8 cellular contexts compared by ENCODE assay signal in the genomic region with DNA sequence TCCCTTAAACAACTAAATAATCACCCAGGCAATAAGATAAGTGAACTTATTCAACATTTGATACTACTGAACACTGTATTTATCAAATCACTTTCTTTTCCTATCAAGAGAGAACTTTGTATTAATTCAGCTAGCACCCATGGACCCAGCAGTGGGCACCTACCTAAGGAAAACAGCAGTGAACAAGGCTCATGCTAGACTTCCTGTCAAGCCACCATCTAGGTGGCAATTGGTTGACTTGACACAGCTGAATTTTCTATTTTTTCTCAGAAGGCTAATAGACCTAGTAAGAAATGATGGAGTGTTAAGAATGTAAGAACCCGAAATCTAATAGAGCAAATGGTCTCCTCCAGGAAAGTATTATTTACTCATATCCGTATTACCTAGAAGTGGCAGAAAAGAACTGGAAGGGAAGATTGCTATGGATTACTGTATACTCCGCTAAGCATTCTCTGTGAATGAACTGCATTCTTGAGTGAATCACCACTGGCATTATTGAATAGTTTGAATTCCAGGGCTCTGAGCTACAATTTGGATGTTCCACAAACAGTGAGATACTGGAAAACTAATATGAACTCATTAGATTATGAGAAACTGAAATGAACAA.
DNase-seq lines count a peak whose midpoint lies in the region; ATAC-seq and TF ChIP-seq lines count a peak whose summit lies in the region.
"Had no signal": no experiment of that assay in that cellular context is flagged by ENCODE, and none has a peak within 500 bp of the region (broad histone marks: within the 10 kb centered on the region; RNA-seq: fewer than 3 reads in every experiment).

No MANE protein-coding gene starts in this region.

- H3K9me2 ChIP-seq in hepatocyte (replicated peaks; ENCODE audit: insufficient read depth) = no peaks in the 10 kb centered on the region

- H3K27ac ChIP-seq in ascending aorta (peak overlapping the region; percentile 54 to 68), hepatocyte (peak overlapping the region; percentile 53), tibial artery (peak overlapping the region; percentile 27 to 47)

- peak; percentile 85 for DNase-seq in HFF-Myc (ENCODE audit: extremely low read depth, low read depth)
- DNase-seq in ascending aorta (ENCODE audit: low spot score in 2 of 2) = no peak
- DNase-seq in hepatocyte (ENCODE audit: low spot score) = no peak
- no peak for DNase-seq in tibial artery
- DNase-seq in GOT3 (lab: John Stamatoyannopoulos, UW) = no peak
- DNase-seq: NCI-H187 had no signal

- H4K20me1 ChIP-seq in hepatocyte (ENCODE audit: insufficient read depth, poor library complexity, severe bottlenecking) = no peaks in the 10 kb centered on the region

- H3K9me3 ChIP-seq in ascending aorta (no peaks in the 10 kb centered on the region), hepatocyte (ENCODE audit: low read depth) (no peaks in the 10 kb centered on the region), tibial artery (no peaks in the 10 kb centered on the region)

- H3K4me2 ChIP-seq in hepatocyte = no peak overlapping the region

- intact Hi-C loops in ascending aorta (cut with DNase I) = loop anchor here (5.0 kb wide), 1 partner anchor 988 kb away; the partner anchor contains the start of gene CDH2
- intact Hi-C loops in tibial artery (cut with DNase I; ENCODE audit: low total_unique reads) = no loop called here

- TF ChIP-seq CTCF in HFF-Myc (IDR thresholded peaks at IDR 0.05; ENCODE audit: low read depth, low read length, missing control alignments) (no peak), ascending aorta (IDR thresholded peaks at IDR 0.05) (no peak), hepatocyte (IDR thresholded peaks at IDR 0.05; ENCODE audit: poor library complexity) (no peak), tibial artery (IDR thresholded peaks at IDR 0.05) (no peak)

- H3K27me3 ChIP-seq in ascending aorta (no peaks in the 10 kb centered on the region), hepatocyte (no peaks in the 10 kb centered on the region), tibial artery (no peaks in the 10 kb centered on the region)

- H3K4me3 ChIP-seq in HFF-Myc (replicated peaks; ENCODE audit: low read depth, low read length) (no peak overlapping the region), ascending aorta (no peak overlapping the region), hepatocyte (no peak overlapping the region), tibial artery (no peak overlapping the region)

- H2AFZ ChIP-seq in hepatocyte = no peak overlapping the region

- H3K4me1 ChIP-seq in ascending aorta = peaks cover 0 to 17% of the 10 kb centered on the region in 2 donors
- H3K4me1 ChIP-seq in hepatocyte (ENCODE audit: insufficient read depth) = no peaks in the 10 kb centered on the region
- peaks cover 0 to 31% (median 4%) of the 10 kb centered on the region in 4 donors for H3K4me1 ChIP-seq in tibial artery

- H3K79me2 ChIP-seq in hepatocyte = no peaks in the 10 kb centered on the region

- ATAC-seq in HG03097 (IDR thresholded peaks at IDR 0.05; ENCODE audit: low FRiP score, unreplicated experiment) = no peak
- ATAC-seq in GM18511 (IDR thresholded peaks at IDR 0.05; ENCODE audit: unreplicated experiment) = no peak

- 46% methylated on average over 3 of the region's 3 CpGs for WGBS in hepatocyte (ENCODE audit: low lambda C conversion rate, missing lambda C conversion rate)

- no peaks in the 10 kb centered on the region for H3K36me3 ChIP-seq in ascending aorta
- H3K36me3 ChIP-seq in hepatocyte (replicated peaks; ENCODE audit: insufficient read depth, low read depth) = no peaks in the 10 kb centered on the region
- H3K36me3 ChIP-seq in tibial artery = no peaks in the 10 kb centered on the region
